In the genomic region with DNA sequence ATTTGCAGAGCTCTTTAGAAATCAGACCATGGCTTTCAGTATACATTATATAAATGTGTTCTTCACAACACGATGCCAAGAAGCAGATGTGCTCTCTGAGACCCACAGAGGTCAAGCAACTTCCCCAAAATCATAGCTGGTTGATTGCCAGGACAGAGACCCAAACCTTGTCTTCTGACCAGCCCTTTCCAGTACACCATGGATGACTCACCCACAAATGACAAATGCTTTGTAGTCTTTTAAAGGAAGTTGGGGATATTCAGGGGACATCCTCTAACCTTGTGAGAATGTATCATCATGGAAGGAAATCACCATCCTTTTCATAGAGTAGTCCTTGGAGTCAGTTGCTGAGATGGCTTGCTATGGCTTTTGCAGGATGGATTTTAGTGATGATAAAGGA, we compare ENCODE assay signal across 1 cellular context.
TF ChIP-seq lines count a peak whose summit lies in the region.

No MANE protein-coding gene starts in this region.

TF ChIP-seq in SK-N-SH treated with all-trans-retinoic acid at 6 μM for 48 hours, 23 proteins besides CTCF, POLR2A, EP300 and RAD21 (continued from another document):
- TF ChIP-seq, protein P1, sequence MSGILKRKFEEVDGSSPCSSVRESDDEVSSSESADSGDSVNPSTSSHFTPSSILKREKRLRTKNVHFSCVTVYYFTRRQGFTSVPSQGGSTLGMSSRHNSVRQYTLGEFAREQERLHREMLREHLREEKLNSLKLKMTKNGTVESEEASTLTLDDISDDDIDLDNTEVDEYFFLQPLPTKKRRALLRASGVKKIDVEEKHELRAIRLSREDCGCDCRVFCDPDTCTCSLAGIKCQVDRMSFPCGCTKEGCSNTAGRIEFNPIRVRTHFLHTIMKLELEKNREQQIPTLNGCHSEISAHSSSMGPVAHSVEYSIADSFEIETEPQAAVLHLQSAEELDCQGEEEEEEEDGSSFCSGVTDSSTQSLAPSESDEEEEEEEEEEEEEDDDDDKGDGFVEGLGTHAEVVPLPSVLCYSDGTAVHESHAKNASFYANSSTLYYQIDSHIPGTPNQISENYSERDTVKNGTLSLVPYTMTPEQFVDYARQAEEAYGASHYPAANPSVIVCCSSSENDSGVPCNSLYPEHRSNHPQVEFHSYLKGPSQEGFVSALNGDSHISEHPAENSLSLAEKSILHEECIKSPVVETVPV (CRISPR knock-in tag; IDR thresholded peaks at IDR 0.05): no peak
- no peak for TF ChIP-seq ESRRG (CRISPR knock-in tag; IDR thresholded peaks at IDR 0.05)
- no peak for TF ChIP-seq ZFP30 (CRISPR knock-in tag; IDR thresholded peaks at IDR 0.05)
